ENCODE assay signal across 10 cellular contexts in genomic region chr2:102238039-102238756, GRCh38. TPM values are rescaled to one million over a fixed set of nuclear protein-coding genes. Genes with fewer than 3 reads are reported as not detected.
A peak's percentile ranks its signal among the peaks of the same experiment; 100 is the strongest.
DNase-seq lines count a peak whose midpoint lies in the region; ATAC-seq and TF ChIP-seq lines count a peak whose summit lies in the region.
"Had no signal": no experiment of that assay in that cellular context is flagged by ENCODE, and none has a peak within 500 bp of the region (broad histone marks: within the 10 kb centered on the region; RNA-seq: fewer than 3 reads in every experiment).

No MANE protein-coding gene starts in this region.

- H3K36me3 Mint-ChIP-seq in activated naive CD4-positive, alpha-beta T cell treated with anti-CD3 and anti-CD28 coated beads for 36 hours (ENCODE audit: low read depth): no peaks in the 10 kb centered on the region
- no peaks in the 10 kb centered on the region for H3K36me3 Mint-ChIP-seq in stimulated activated naive CD8-positive, alpha-beta T cell treated with anti-CD3 and anti-CD28 coated beads, Interleukin-15, Interleukin-2, amounts not matched to agents 100 ng/mL and 50 ng/mL, for 24 hours (ENCODE audit: low read depth)

- peak; percentile 43 for DNase-seq in activated naive CD4-positive, alpha-beta T cell treated with anti-CD3 and anti-CD28 coated beads for 36 hours
- DNase-seq in activated naive CD4-positive, alpha-beta T cell treated with anti-CD3 and anti-CD28 coated beads, Interleukin-2, amount 50 U/mL, for 16 hours: no peak
- peak; percentile 47 to 59 for DNase-seq in activated CD4-positive, alpha-beta T cell treated with anti-CD3 and anti-CD28 coated beads, Interleukin-2, amount 50 U/mL, for 48 hours
- DNase-seq in fibroblast of pulmonary artery (ENCODE audit: low read depth): peak; percentile 85
- no peak for DNase-seq in NCI-H510A (lab: John Stamatoyannopoulos, UW)
- no peak for DNase-seq in NCI-H748 treated with DMSO at 0.1 percent for 48 hours (lab: John Stamatoyannopoulos, UW)
- DNase-seq: KG1 had no signal

- peaks cover 50% of the 10 kb centered on the region for H3K4me1 Mint-ChIP-seq in activated naive CD4-positive, alpha-beta T cell treated with anti-CD3 and anti-CD28 coated beads for 36 hours (ENCODE audit: low read depth)
- peaks cover 60% of the 10 kb centered on the region for H3K4me1 Mint-ChIP-seq in stimulated activated naive CD8-positive, alpha-beta T cell treated with anti-CD3 and anti-CD28 coated beads, Interleukin-15, Interleukin-2, amounts not matched to agents 100 ng/mL and 50 ng/mL, for 24 hours (ENCODE audit: low read depth)

- H3K9me3 Mint-ChIP-seq in activated naive CD4-positive, alpha-beta T cell treated with anti-CD3 and anti-CD28 coated beads for 36 hours: no peaks in the 10 kb centered on the region
- H3K9me3 Mint-ChIP-seq in stimulated activated naive CD8-positive, alpha-beta T cell treated with anti-CD3 and anti-CD28 coated beads, Interleukin-15, Interleukin-2, amounts not matched to agents 100 ng/mL and 50 ng/mL, for 24 hours: no peaks in the 10 kb centered on the region

- no peak for ATAC-seq in GM18867 (IDR thresholded peaks at IDR 0.05; ENCODE audit: unreplicated experiment)

- no peaks in the 10 kb centered on the region for H3K27me3 Mint-ChIP-seq in activated naive CD4-positive, alpha-beta T cell treated with anti-CD3 and anti-CD28 coated beads for 36 hours (ENCODE audit: low read depth)
- H3K27me3 Mint-ChIP-seq in stimulated activated naive CD8-positive, alpha-beta T cell treated with anti-CD3 and anti-CD28 coated beads, Interleukin-15, Interleukin-2, amounts not matched to agents 100 ng/mL and 50 ng/mL, for 24 hours: no peaks in the 10 kb centered on the region

- TF ChIP-seq CTCF in fibroblast of pulmonary artery (IDR thresholded peaks at IDR 0.05; ENCODE audit: low read length, missing control alignments): no peak

- CTCF ChIA-PET in activated naive CD4-positive, alpha-beta T cell treated with anti-CD3 and anti-CD28 coated beads for 36 hours (lab: Charles Lee): interaction anchor here (0.8 to 6.8 kb wide), 11 partner anchors 10 to 354 kb away, joined by 3 to 96 read pairs (median 4); no protein-coding TSS in a partner anchor

- intact Hi-C loops in activated naive CD4-positive, alpha-beta T cell treated with anti-CD3 and anti-CD28 coated beads for 36 hours (cut with micrococcal nuclease): no loop called here

- no peak overlapping the region for H3K4me3 Mint-ChIP-seq in activated naive CD4-positive, alpha-beta T cell treated with anti-CD3 and anti-CD28 coated beads for 36 hours
- peak overlapping the region; percentile 61 for H3K4me3 Mint-ChIP-seq in stimulated activated naive CD8-positive, alpha-beta T cell treated with anti-CD3 and anti-CD28 coated beads, Interleukin-15, Interleukin-2, amounts not matched to agents 100 ng/mL and 50 ng/mL, for 24 hours

- no peak overlapping the region for H3K4me3 ChIP-seq in fibroblast of pulmonary artery (replicated peaks; ENCODE audit: low read depth, low read length)
- H3K4me3 ChIP-seq: SJSA1 had no signal

- peak overlapping the region; percentile 83 for H3K27ac Mint-ChIP-seq in activated naive CD4-positive, alpha-beta T cell treated with anti-CD3 and anti-CD28 coated beads for 36 hours
- H3K27ac Mint-ChIP-seq in stimulated activated naive CD8-positive, alpha-beta T cell treated with anti-CD3 and anti-CD28 coated beads, Interleukin-15, Interleukin-2, amounts not matched to agents 100 ng/mL and 50 ng/mL, for 24 hours: peak overlapping the region; percentile 90

RNA-seq across cellular contexts. Expression of gene IL1RL2, which starts 51.4 kb away (rescaled TPM):
- total RNA-seq in activated naive CD4-positive, alpha-beta T cell treated with anti-CD3 and anti-CD28 coated beads for 36 hours: under 1 TPM; 0.30 to 0.91 TPM
- total RNA-seq: SJSA1 had no signal

Comparison
In these comparisons a context has a peak if more than half of its experiments do, and no peak if none do; other contexts are left out.
1. DNase-seq: peak in activated naive CD4-positive, alpha-beta T cell treated with anti-CD3 and anti-CD28 coated beads for 36 hours (single experiment), activated CD4-positive, alpha-beta T cell treated with anti-CD3 and anti-CD28 coated beads, Interleukin-2, amount 50 U/mL, for 48 hours (2 of 2) and fibroblast of pulmonary artery (single experiment); none in activated naive CD4-positive, alpha-beta T cell treated with anti-CD3 and anti-CD28 coated beads, Interleukin-2, amount 50 U/mL, for 16 hours (single experiment), NCI-H510A (single experiment) and NCI-H748 treated with DMSO at 0.1 percent for 48 hours (single experiment).